ENCODE assay signal across 8 cellular contexts in the genomic region with DNA sequence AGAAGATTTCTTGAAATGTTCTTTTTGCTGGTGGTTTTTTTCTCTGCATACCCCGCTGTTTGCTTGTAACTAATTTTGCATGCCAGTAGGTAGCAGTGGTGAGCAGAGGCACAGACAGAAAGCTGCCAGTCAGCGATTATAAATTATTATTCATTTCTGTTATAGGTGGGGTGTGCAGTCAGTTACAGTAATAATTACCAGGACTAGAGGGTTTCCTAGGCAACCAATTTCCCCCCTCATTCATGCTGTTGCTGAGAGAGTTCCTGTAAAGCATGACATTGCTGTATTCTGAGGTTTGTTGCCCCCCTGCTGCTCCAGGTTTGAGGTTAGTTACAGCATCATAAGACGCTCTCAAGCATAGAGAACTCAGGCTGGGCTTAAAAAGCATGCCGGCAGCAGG.
DNase-seq lines count a peak whose midpoint lies in the region; ATAC-seq and TF ChIP-seq lines count a peak whose summit lies in the region.

No MANE protein-coding gene starts in this region.

- no peaks in the 10 kb centered on the region for H3K4me1 ChIP-seq in mucosa of descending colon (ENCODE audit: low read depth)

- peak; percentile 12 for DNase-seq in activated CD8-positive, alpha-beta T cell treated with anti-CD3 and anti-CD28 coated beads for 36 hours
- no peak for DNase-seq in activated CD8-positive, alpha-beta T cell treated with anti-CD3 and anti-CD28 coated beads, Interleukin-2, amount 10 ng/mL, durations not matched to agents 7 days and 5 days
- DNase-seq in WTC11 (ENCODE audit: low spot score) (no peak), mucosa of descending colon (no peak), NOMO-1 treated with DMSO at 0.1 percent for 48 hours (lab: John Stamatoyannopoulos, UW; ENCODE audit: unreplicated experiment) (no peak), Right ventricle myocardium inferior (ENCODE audit: missing footprints) (no peak)

- POLR2A ChIA-PET in activated CD8-positive, alpha-beta T cell treated with anti-CD3 and anti-CD28 coated beads for 36 hours (lab: Charles Lee), result no interaction called here
- POLR2A ChIA-PET in activated CD8-positive, alpha-beta T cell treated with anti-CD3 and anti-CD28 coated beads, Interleukin-2, amount 10 ng/mL, durations not matched to agents 7 days and 5 days (lab: Charles Lee), result no interaction called here
- POLR2A ChIA-PET in WTC11 (lab: Charles Lee), result no interaction called here

- no peaks in the 10 kb centered on the region for H3K36me3 ChIP-seq in mucosa of descending colon (ENCODE audit: low read depth)

- peak; percentile 40 for TF ChIP-seq CTCF in activated CD8-positive, alpha-beta T cell treated with anti-CD3 and anti-CD28 coated beads for 36 hours (IDR thresholded peaks at IDR 0.05)
- no peak for TF ChIP-seq CTCF in WTC11 (IDR thresholded peaks at IDR 0.05)
- no peak for TF ChIP-seq CTCF in mucosa of descending colon (IDR thresholded peaks at IDR 0.05)

- peaks cover 11% of the 10 kb centered on the region for H3K36me3 Mint-ChIP-seq in activated CD8-positive, alpha-beta T cell treated with anti-CD3 and anti-CD28 coated beads for 36 hours (ENCODE audit: low read depth)
- peaks cover 2% of the 10 kb centered on the region for H3K36me3 Mint-ChIP-seq in activated CD8-positive, alpha-beta T cell treated with anti-CD3 and anti-CD28 coated beads, Interleukin-2, amount 10 ng/mL, durations not matched to agents 7 days and 5 days (ENCODE audit: low read depth)
- H3K36me3 Mint-ChIP-seq in WTC11, result peaks cover 6% of the 10 kb centered on the region

- no peak overlapping the region for H3K4me3 ChIP-seq in mucosa of descending colon

- intact Hi-C loops in activated CD8-positive, alpha-beta T cell treated with anti-CD3 and anti-CD28 coated beads for 36 hours (cut with micrococcal nuclease), result no loop called here
- intact Hi-C loops in mucosa of descending colon (cut with DNase I, micrococcal nuclease), result no loop called here
- intact Hi-C loops in Right ventricle myocardium inferior (cut with DNase I), result no loop called here

- no peak overlapping the region for H3K27ac Mint-ChIP-seq in activated CD8-positive, alpha-beta T cell treated with anti-CD3 and anti-CD28 coated beads for 36 hours
- H3K27ac Mint-ChIP-seq in activated CD8-positive, alpha-beta T cell treated with anti-CD3 and anti-CD28 coated beads, Interleukin-2, amount 10 ng/mL, durations not matched to agents 7 days and 5 days, result no peak overlapping the region
- H3K27ac Mint-ChIP-seq in WTC11, result no peak overlapping the region

- no peaks in the 10 kb centered on the region for H3K9me3 Mint-ChIP-seq in activated CD8-positive, alpha-beta T cell treated with anti-CD3 and anti-CD28 coated beads for 36 hours
- H3K9me3 Mint-ChIP-seq in activated CD8-positive, alpha-beta T cell treated with anti-CD3 and anti-CD28 coated beads, Interleukin-2, amount 10 ng/mL, durations not matched to agents 7 days and 5 days (ENCODE audit: insufficient read depth), result no peaks in the 10 kb centered on the region
- H3K9me3 Mint-ChIP-seq in WTC11, result peaks cover 6% of the 10 kb centered on the region

- CTCF ChIA-PET in activated CD8-positive, alpha-beta T cell treated with anti-CD3 and anti-CD28 coated beads for 36 hours (lab: Charles Lee), result interaction anchor here (0.6 to 2.1 kb wide), 4 partner anchors 10 to 316 kb away, joined by 3 to 10 read pairs (median 6); no protein-coding TSS in a partner anchor
- CTCF ChIA-PET in activated CD8-positive, alpha-beta T cell treated with anti-CD3 and anti-CD28 coated beads, Interleukin-2, amount 10 ng/mL, durations not matched to agents 7 days and 5 days (lab: Charles Lee), result interaction anchor here (1.2 to 1.3 kb wide), 2 partner anchors 30 to 102 kb away, joined by 3 read pairs; no protein-coding TSS in a partner anchor
- CTCF ChIA-PET in WTC11 (lab: Charles Lee), result interaction anchor here (0.7 to 1.0 kb wide), 2 partner anchors 13 to 24 kb away, joined by 3 to 4 read pairs; no protein-coding TSS in a partner anchor

- H3K27me3 Mint-ChIP-seq in activated CD8-positive, alpha-beta T cell treated with anti-CD3 and anti-CD28 coated beads for 36 hours, result no peaks in the 10 kb centered on the region
- no peaks in the 10 kb centered on the region for H3K27me3 Mint-ChIP-seq in activated CD8-positive, alpha-beta T cell treated with anti-CD3 and anti-CD28 coated beads, Interleukin-2, amount 10 ng/mL, durations not matched to agents 7 days and 5 days (ENCODE audit: low read depth)
- H3K27me3 Mint-ChIP-seq in WTC11 (ENCODE audit: low read depth), result no peaks in the 10 kb centered on the region

- H3K9me3 ChIP-seq in mucosa of descending colon, result no peaks in the 10 kb centered on the region

- ATAC-seq in activated CD8-positive, alpha-beta T cell treated with anti-CD3 and anti-CD28 coated beads for 36 hours, result peak; percentile 66
- ATAC-seq in activated CD8-positive, alpha-beta T cell treated with anti-CD3 and anti-CD28 coated beads, Interleukin-2, amount 10 ng/mL, durations not matched to agents 7 days and 5 days, result no peak
- ATAC-seq in HG03196 (IDR thresholded peaks at IDR 0.05; ENCODE audit: unreplicated experiment) (peak; percentile 51), WTC11 (peak; percentile 69), mucosa of descending colon (peak; percentile 27), HG03108 (IDR thresholded peaks at IDR 0.05; ENCODE audit: unreplicated experiment) (no peak), Right ventricle myocardium inferior (no peak)

- H3K4me3 Mint-ChIP-seq in activated CD8-positive, alpha-beta T cell treated with anti-CD3 and anti-CD28 coated beads for 36 hours, result no peak overlapping the region
- H3K4me3 Mint-ChIP-seq in activated CD8-positive, alpha-beta T cell treated with anti-CD3 and anti-CD28 coated beads, Interleukin-2, amount 10 ng/mL, durations not matched to agents 7 days and 5 days, result no peak overlapping the region
- H3K4me3 Mint-ChIP-seq in WTC11, result no peak overlapping the region

- peaks cover 13% of the 10 kb centered on the region for H3K4me1 Mint-ChIP-seq in activated CD8-positive, alpha-beta T cell treated with anti-CD3 and anti-CD28 coated beads for 36 hours (ENCODE audit: low read depth)
- peaks cover 1% of the 10 kb centered on the region for H3K4me1 Mint-ChIP-seq in activated CD8-positive, alpha-beta T cell treated with anti-CD3 and anti-CD28 coated beads, Interleukin-2, amount 10 ng/mL, durations not matched to agents 7 days and 5 days (ENCODE audit: low read depth)
- H3K4me1 Mint-ChIP-seq in WTC11, result peaks cover 18% of the 10 kb centered on the region

TF ChIP-seq in WTC11, 78 proteins besides CTCF, POLR2A, EP300 and RAD21:
- TF ChIP-seq, protein P1, sequence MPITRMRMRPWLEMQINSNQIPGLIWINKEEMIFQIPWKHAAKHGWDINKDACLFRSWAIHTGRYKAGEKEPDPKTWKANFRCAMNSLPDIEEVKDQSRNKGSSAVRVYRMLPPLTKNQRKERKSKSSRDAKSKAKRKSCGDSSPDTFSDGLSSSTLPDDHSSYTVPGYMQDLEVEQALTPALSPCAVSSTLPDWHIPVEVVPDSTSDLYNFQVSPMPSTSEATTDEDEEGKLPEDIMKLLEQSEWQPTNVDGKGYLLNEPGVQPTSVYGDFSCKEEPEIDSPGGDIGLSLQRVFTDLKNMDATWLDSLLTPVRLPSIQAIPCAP (CRISPR knock-in tag; IDR thresholded peaks at IDR 0.05), result no peak
- TF ChIP-seq, protein P2, sequence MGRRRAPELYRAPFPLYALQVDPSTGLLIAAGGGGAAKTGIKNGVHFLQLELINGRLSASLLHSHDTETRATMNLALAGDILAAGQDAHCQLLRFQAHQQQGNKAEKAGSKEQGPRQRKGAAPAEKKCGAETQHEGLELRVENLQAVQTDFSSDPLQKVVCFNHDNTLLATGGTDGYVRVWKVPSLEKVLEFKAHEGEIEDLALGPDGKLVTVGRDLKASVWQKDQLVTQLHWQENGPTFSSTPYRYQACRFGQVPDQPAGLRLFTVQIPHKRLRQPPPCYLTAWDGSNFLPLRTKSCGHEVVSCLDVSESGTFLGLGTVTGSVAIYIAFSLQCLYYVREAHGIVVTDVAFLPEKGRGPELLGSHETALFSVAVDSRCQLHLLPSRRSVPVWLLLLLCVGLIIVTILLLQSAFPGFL (CRISPR knock-in tag; IDR thresholded peaks at IDR 0.05; ENCODE audit: borderline replicate concordance), result no peak
- TF ChIP-seq ZNF423 (CRISPR knock-in tag; IDR thresholded peaks at IDR 0.05) (no peak), ZNF138 (CRISPR knock-in tag; conservative IDR thresholded peaks at IDR 0.05) (no peak), ZNF416 (CRISPR knock-in tag; IDR thresholded peaks at IDR 0.05) (no peak)
- TF ChIP-seq, protein P3, sequence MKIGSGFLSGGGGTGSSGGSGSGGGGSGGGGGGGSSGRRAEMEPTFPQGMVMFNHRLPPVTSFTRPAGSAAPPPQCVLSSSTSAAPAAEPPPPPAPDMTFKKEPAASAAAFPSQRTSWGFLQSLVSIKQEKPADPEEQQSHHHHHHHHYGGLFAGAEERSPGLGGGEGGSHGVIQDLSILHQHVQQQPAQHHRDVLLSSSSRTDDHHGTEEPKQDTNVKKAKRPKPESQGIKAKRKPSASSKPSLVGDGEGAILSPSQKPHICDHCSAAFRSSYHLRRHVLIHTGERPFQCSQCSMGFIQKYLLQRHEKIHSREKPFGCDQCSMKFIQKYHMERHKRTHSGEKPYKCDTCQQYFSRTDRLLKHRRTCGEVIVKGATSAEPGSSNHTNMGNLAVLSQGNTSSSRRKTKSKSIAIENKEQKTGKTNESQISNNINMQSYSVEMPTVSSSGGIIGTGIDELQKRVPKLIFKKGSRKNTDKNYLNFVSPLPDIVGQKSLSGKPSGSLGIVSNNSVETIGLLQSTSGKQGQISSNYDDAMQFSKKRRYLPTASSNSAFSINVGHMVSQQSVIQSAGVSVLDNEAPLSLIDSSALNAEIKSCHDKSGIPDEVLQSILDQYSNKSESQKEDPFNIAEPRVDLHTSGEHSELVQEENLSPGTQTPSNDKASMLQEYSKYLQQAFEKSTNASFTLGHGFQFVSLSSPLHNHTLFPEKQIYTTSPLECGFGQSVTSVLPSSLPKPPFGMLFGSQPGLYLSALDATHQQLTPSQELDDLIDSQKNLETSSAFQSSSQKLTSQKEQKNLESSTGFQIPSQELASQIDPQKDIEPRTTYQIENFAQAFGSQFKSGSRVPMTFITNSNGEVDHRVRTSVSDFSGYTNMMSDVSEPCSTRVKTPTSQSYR (CRISPR knock-in tag; IDR thresholded peaks at IDR 0.05), result no peak

Comparison
In these comparisons a context has a peak if more than half of its experiments do, and no peak if none do; other contexts are left out.
1. ATAC-seq: peak in activated CD8-positive, alpha-beta T cell treated with anti-CD3 and anti-CD28 coated beads for 36 hours (single experiment), HG03196 (single experiment), WTC11 (single experiment) and mucosa of descending colon (single experiment); none in activated CD8-positive, alpha-beta T cell treated with anti-CD3 and anti-CD28 coated beads, Interleukin-2, amount 10 ng/mL, durations not matched to agents 7 days and 5 days (single experiment), HG03108 (single experiment) and Right ventricle myocardium inferior (single experiment).